ENCODE assay signal across 1 cellular context in genomic region chr7:116671681-116672595, GRCh38.
TF ChIP-seq lines count a peak whose summit lies in the region.

Gene MET, plus strand, starts transcription at chr7:116672196. Its CDS starts 26,889 bp downstream, at chr7:116699085.

TF ChIP-seq in WTC11, 78 proteins besides CTCF, POLR2A, EP300 and RAD21 (continued from another document and continues in another):
- no peak for TF ChIP-seq ZNF425 (CRISPR knock-in tag; conservative IDR thresholded peaks at IDR 0.05)
- no peak for TF ChIP-seq ETV6 (CRISPR knock-in tag; IDR thresholded peaks at IDR 0.05)
- no peak for TF ChIP-seq ATF2 (CRISPR knock-in tag; IDR thresholded peaks at IDR 0.05; ENCODE audit: borderline replicate concordance, low read depth)
- no peak for TF ChIP-seq PREB (CRISPR knock-in tag; IDR thresholded peaks at IDR 0.05; ENCODE audit: borderline replicate concordance)
- TF ChIP-seq, protein P1, sequence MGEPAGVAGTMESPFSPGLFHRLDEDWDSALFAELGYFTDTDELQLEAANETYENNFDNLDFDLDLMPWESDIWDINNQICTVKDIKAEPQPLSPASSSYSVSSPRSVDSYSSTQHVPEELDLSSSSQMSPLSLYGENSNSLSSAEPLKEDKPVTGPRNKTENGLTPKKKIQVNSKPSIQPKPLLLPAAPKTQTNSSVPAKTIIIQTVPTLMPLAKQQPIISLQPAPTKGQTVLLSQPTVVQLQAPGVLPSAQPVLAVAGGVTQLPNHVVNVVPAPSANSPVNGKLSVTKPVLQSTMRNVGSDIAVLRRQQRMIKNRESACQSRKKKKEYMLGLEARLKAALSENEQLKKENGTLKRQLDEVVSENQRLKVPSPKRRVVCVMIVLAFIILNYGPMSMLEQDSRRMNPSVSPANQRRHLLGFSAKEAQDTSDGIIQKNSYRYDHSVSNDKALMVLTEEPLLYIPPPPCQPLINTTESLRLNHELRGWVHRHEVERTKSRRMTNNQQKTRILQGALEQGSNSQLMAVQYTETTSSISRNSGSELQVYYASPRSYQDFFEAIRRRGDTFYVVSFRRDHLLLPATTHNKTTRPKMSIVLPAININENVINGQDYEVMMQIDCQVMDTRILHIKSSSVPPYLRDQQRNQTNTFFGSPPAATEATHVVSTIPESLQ (CRISPR knock-in tag; IDR thresholded peaks at IDR 0.05) = no peak
- no peak for TF ChIP-seq RELA (CRISPR knock-in tag; IDR thresholded peaks at IDR 0.05; ENCODE audit: borderline replicate concordance)
- TF ChIP-seq, protein P2, sequence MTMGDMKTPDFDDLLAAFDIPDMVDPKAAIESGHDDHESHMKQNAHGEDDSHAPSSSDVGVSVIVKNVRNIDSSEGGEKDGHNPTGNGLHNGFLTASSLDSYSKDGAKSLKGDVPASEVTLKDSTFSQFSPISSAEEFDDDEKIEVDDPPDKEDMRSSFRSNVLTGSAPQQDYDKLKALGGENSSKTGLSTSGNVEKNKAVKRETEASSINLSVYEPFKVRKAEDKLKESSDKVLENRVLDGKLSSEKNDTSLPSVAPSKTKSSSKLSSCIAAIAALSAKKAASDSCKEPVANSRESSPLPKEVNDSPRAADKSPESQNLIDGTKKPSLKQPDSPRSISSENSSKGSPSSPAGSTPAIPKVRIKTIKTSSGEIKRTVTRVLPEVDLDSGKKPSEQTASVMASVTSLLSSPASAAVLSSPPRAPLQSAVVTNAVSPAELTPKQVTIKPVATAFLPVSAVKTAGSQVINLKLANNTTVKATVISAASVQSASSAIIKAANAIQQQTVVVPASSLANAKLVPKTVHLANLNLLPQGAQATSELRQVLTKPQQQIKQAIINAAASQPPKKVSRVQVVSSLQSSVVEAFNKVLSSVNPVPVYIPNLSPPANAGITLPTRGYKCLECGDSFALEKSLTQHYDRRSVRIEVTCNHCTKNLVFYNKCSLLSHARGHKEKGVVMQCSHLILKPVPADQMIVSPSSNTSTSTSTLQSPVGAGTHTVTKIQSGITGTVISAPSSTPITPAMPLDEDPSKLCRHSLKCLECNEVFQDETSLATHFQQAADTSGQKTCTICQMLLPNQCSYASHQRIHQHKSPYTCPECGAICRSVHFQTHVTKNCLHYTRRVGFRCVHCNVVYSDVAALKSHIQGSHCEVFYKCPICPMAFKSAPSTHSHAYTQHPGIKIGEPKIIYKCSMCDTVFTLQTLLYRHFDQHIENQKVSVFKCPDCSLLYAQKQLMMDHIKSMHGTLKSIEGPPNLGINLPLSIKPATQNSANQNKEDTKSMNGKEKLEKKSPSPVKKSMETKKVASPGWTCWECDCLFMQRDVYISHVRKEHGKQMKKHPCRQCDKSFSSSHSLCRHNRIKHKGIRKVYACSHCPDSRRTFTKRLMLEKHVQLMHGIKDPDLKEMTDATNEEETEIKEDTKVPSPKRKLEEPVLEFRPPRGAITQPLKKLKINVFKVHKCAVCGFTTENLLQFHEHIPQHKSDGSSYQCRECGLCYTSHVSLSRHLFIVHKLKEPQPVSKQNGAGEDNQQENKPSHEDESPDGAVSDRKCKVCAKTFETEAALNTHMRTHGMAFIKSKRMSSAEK (CRISPR knock-in tag; IDR thresholded peaks at IDR 0.05; ENCODE audit: borderline replicate concordance) = no peak
- TF ChIP-seq, protein P3, sequence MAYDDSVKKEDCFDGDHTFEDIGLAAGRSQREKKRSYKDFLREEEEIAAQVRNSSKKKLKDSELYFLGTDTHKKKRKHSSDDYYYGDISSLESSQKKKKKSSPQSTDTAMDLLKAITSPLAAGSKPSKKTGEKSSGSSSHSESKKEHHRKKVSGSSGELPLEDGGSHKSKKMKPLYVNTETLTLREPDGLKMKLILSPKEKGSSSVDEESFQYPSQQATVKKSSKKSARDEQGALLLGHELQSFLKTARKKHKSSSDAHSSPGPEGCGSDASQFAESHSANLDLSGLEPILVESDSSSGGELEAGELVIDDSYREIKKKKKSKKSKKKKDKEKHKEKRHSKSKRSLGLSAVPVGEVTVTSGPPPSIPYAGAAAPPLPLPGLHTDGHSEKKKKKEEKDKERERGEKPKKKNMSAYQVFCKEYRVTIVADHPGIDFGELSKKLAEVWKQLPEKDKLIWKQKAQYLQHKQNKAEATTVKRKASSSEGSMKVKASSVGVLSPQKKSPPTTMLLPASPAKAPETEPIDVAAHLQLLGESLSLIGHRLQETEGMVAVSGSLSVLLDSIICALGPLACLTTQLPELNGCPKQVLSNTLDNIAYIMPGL (CRISPR knock-in tag; IDR thresholded peaks at IDR 0.05) = peak; percentile 81
- no peak for TF ChIP-seq NFYB (CRISPR knock-in tag; conservative IDR thresholded peaks at IDR 0.05; ENCODE audit: low read depth)
- no peak for TF ChIP-seq CDX4 (CRISPR knock-in tag; IDR thresholded peaks at IDR 0.05; ENCODE audit: borderline replicate concordance)
- TF ChIP-seq ZNF232 (CRISPR knock-in tag; IDR thresholded peaks at IDR 0.05) = no peak
- TF ChIP-seq MYBL2 (CRISPR knock-in tag; IDR thresholded peaks at IDR 0.05) = 0 out of 2 replicates have a peak, but pooled peaks have one; percentile 33
- TF ChIP-seq MAX (CRISPR knock-in tag; IDR thresholded peaks at IDR 0.05) = peak; percentile 91
- no peak for TF ChIP-seq ZNF263 (CRISPR knock-in tag; IDR thresholded peaks at IDR 0.05; ENCODE audit: low read depth)
- TF ChIP-seq SOX15 (CRISPR knock-in tag; IDR thresholded peaks at IDR 0.05) = no peak
- TF ChIP-seq ZNF512 (CRISPR knock-in tag; IDR thresholded peaks at IDR 0.05; ENCODE audit: borderline replicate concordance) = no peak
- TF ChIP-seq GTF2I (CRISPR knock-in tag; conservative IDR thresholded peaks at IDR 0.05) = no peak
- TF ChIP-seq CBFB (CRISPR knock-in tag; IDR thresholded peaks at IDR 0.05; ENCODE audit: low read depth) = 0 out of 2 replicates have a peak, but pooled peaks have one; percentile 58
- TF ChIP-seq, protein P4, sequence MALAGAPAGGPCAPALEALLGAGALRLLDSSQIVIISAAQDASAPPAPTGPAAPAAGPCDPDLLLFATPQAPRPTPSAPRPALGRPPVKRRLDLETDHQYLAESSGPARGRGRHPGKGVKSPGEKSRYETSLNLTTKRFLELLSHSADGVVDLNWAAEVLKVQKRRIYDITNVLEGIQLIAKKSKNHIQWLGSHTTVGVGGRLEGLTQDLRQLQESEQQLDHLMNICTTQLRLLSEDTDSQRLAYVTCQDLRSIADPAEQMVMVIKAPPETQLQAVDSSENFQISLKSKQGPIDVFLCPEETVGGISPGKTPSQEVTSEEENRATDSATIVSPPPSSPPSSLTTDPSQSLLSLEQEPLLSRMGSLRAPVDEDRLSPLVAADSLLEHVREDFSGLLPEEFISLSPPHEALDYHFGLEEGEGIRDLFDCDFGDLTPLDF (CRISPR knock-in tag; IDR thresholded peaks at IDR 0.05) = no peak
- TF ChIP-seq, protein P5, sequence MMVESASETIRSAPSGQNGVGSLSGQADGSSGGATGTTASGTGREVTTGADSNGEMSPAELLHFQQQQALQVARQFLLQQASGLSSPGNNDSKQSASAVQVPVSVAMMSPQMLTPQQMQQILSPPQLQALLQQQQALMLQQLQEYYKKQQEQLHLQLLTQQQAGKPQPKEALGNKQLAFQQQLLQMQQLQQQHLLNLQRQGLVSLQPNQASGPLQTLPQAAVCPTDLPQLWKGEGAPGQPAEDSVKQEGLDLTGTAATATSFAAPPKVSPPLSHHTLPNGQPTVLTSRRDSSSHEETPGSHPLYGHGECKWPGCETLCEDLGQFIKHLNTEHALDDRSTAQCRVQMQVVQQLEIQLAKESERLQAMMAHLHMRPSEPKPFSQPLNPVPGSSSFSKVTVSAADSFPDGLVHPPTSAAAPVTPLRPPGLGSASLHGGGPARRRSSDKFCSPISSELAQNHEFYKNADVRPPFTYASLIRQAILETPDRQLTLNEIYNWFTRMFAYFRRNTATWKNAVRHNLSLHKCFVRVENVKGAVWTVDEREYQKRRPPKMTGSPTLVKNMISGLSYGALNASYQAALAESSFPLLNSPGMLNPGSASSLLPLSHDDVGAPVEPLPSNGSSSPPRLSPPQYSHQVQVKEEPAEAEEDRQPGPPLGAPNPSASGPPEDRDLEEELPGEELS (CRISPR knock-in tag; IDR thresholded peaks at IDR 0.05) = no peak; the same call in 1 of the 2 replicates
- peak; percentile 63; the same call in 1 of the 2 replicates for TF ChIP-seq FOXP1 (CRISPR knock-in tag; IDR thresholded peaks at IDR 0.05; ENCODE audit: borderline replicate concordance)
- no peak for TF ChIP-seq ELF4 (CRISPR knock-in tag; IDR thresholded peaks at IDR 0.05; ENCODE audit: low read depth)
- TF ChIP-seq, protein P6, sequence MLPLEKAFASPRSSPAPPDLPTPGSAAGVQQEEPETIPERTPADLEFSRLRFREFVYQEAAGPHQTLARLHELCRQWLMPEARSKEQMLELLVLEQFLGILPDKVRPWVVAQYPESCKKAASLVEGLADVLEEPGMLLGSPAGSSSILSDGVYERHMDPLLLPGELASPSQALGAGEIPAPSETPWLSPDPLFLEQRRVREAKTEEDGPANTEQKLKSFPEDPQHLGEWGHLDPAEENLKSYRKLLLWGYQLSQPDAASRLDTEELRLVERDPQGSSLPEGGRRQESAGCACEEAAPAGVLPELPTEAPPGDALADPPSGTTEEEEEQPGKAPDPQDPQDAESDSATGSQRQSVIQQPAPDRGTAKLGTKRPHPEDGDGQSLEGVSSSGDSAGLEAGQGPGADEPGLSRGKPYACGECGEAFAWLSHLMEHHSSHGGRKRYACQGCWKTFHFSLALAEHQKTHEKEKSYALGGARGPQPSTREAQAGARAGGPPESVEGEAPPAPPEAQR (CRISPR knock-in tag; IDR thresholded peaks at IDR 0.05) = no peak
- no peak for TF ChIP-seq ZNF671 (CRISPR knock-in tag; IDR thresholded peaks at IDR 0.05)
- TF ChIP-seq NR1H2 (CRISPR knock-in tag; IDR thresholded peaks at IDR 0.05) = no peak
